In genomic region chr6:117496383-117496990, GRCh38 we compare ENCODE assay signal across 7 cellular contexts. TPM values are rescaled to one million over a fixed set of nuclear protein-coding genes. Genes with fewer than 3 reads are reported as not detected.
DNase-seq lines count a peak whose midpoint lies in the region; ATAC-seq, FAIRE-seq and TF ChIP-seq lines count a peak whose summit lies in the region.

No MANE protein-coding gene starts in this region.

- TF ChIP-seq POLR2A in vagina (IDR thresholded peaks at IDR 0.05), result no peak

- ATAC-seq in GM18909 (IDR thresholded peaks at IDR 0.05; ENCODE audit: poor library complexity, unreplicated experiment), result peak; percentile 63
- peak; percentile 47 for ATAC-seq in HG02938 (IDR thresholded peaks at IDR 0.05; ENCODE audit: unreplicated experiment)
- no peak for ATAC-seq in GM21390 (IDR thresholded peaks at IDR 0.05; ENCODE audit: unreplicated experiment)

- intact Hi-C loops in vagina (cut with DNase I), result no loop called here

- H3K36me3 ChIP-seq in bronchial epithelial cell (ENCODE audit: control insufficient read depth, insufficient read depth, low read length) (no peaks in the 10 kb centered on the region), vagina (no peaks in the 10 kb centered on the region)

- no peaks in the 10 kb centered on the region for H3K27me3 ChIP-seq in bronchial epithelial cell (ENCODE audit: control insufficient read depth, insufficient read depth, low read length)
- H3K27me3 ChIP-seq in vagina, result no peaks in the 10 kb centered on the region

- peak; percentile 100 for DNase-seq in bronchial epithelial cell (ENCODE audit: low read depth)
- DNase-seq in skeletal muscle cell (ENCODE audit: low read depth), result peak; percentile 82
- DNase-seq in DMS114 treated with DMSO at 0.1 percent for 48 hours (lab: John Stamatoyannopoulos, UW; ENCODE audit: unreplicated experiment), result no peak
- no peak for DNase-seq in vagina (ENCODE audit: extremely low spot score in 2 of 2)

- peak; percentile 60 for FAIRE-seq in bronchial epithelial cell (lab: Jason Lieb, UNC)

- TF ChIP-seq CTCF in bronchial epithelial cell (IDR thresholded peaks at IDR 0.05; ENCODE audit: insufficient read depth, low read length, severe bottlenecking) (no peak), vagina (IDR thresholded peaks at IDR 0.05) (no peak)

- no peak overlapping the region for H3K27ac ChIP-seq in vagina

- no peaks in the 10 kb centered on the region for H3K9me3 ChIP-seq in vagina

- H3K4me1 ChIP-seq in vagina, result peaks cover 52% of the 10 kb centered on the region

- H3K4me3 ChIP-seq in bronchial epithelial cell (ENCODE audit: low read depth, low read length) (peak overlapping the region; percentile 15), skeletal muscle cell (ENCODE audit: low read depth, low read length) (no peak overlapping the region), vagina (no peak overlapping the region)

RNA-seq across cellular contexts. Expression of gene DCBLD1, which starts 14.0 kb away (rescaled TPM):
- 39.7 and 64.8 TPM in 2 replicates for total RNA-seq in bronchial epithelial cell
- 14.2 TPM for total RNA-seq in vagina

Comparison
In these comparisons a context has a peak if more than half of its experiments do, and no peak if none do; other contexts are left out.
1. DNase-seq: peak in bronchial epithelial cell (single experiment) and skeletal muscle cell (single experiment); none in DMS114 treated with DMSO at 0.1 percent for 48 hours (single experiment) and vagina (0 of 2).